In genomic region chr1:223508819-223509218, GRCh38 we compare ENCODE assay signal across 24 cellular contexts.
"Had no signal": no experiment of that assay in that cellular context is flagged by ENCODE, and none has a peak within 500 bp of the region (broad histone marks: within the 10 kb centered on the region; RNA-seq: fewer than 3 reads in every experiment).

No MANE protein-coding gene starts in this region.

- H3K27me3 Mint-ChIP-seq: naive thymus-derived CD4-positive, alpha-beta T cell; stimulated activated naive CD8-positive, alpha-beta T cell treated with anti-CD3 and anti-CD28 coated beads, Interleukin-15, Interleukin-2, amounts not matched to agents 100 ng/mL and 50 ng/mL, for 24 hours; type B pancreatic cell had no signal

- H3K4me3 Mint-ChIP-seq: immature natural killer cell; naive thymus-derived CD4-positive, alpha-beta T cell; natural killer cell treated with Interleukin-12 subunit alpha and Interleukin-12 subunit beta and Interleukin-15 and Interleukin-18, amount 100 ng/mL, for 72 hours; stimulated activated naive CD8-positive, alpha-beta T cell treated with anti-CD3 and anti-CD28 coated beads, Interleukin-15, Interleukin-2, amounts not matched to agents 100 ng/mL and 50 ng/mL, for 24 hours; type B pancreatic cell had no signal

- DNase-seq: hypothalamus; immature natural killer cell; islet precursor cell; left ventricle myocardium inferior; midbrain; mucosa of descending colon; naive thymus-derived CD4-positive, alpha-beta T cell; nucleus accumbens; pancreas; retina; right cardiac atrium; stimulated activated CD4-positive, alpha-beta T cell treated with anti-CD3 and anti-CD28 coated beads, Interleukin-12 subunit alpha, Interleukin-12 subunit beta, amount 100 ng/mL, for 4 hours; stimulated activated CD4-positive, alpha-beta T cell treated with anti-CD3 and anti-CD28 coated beads, Interleukin-15, amount 100 ng/mL, for 24 hours; stimulated activated CD4-positive, alpha-beta T cell treated with anti-CD3 and anti-CD28 coated beads, Interleukin-2, amount 100 ng/mL, for 24 hours; stimulated activated CD4-positive, alpha-beta T cell treated with anti-CD3 and anti-CD28 coated beads, Interleukin-4, amount 100 ng/mL, for 1 hour; stimulated activated naive CD4-positive, alpha-beta T cell; uterus had no signal

- H3K4me3 ChIP-seq: left ventricle myocardium inferior, lung, mucosa of descending colon, pancreas, prostate gland, skin epidermis, tibial nerve, uterus had no signal

- H3K4me1 ChIP-seq: left ventricle myocardium inferior, pancreas, prostate gland, tibial nerve, uterus had no signal

- H3K36me3 ChIP-seq: left ventricle myocardium inferior, pancreas, prostate gland, tibial nerve, uterus had no signal

- H3K36me3 Mint-ChIP-seq: immature natural killer cell; natural killer cell treated with Interleukin-12 subunit alpha and Interleukin-12 subunit beta and Interleukin-15 and Interleukin-18, amount 100 ng/mL, for 72 hours; type B pancreatic cell had no signal

- H3K9me3 Mint-ChIP-seq: immature natural killer cell; natural killer cell treated with Interleukin-12 subunit alpha and Interleukin-12 subunit beta and Interleukin-15 and Interleukin-18, amount 100 ng/mL, for 72 hours; type B pancreatic cell had no signal

- H3K27ac Mint-ChIP-seq: immature natural killer cell; natural killer cell treated with Interleukin-12 subunit alpha and Interleukin-12 subunit beta and Interleukin-15 and Interleukin-18, amount 100 ng/mL, for 72 hours; stimulated activated naive CD8-positive, alpha-beta T cell treated with anti-CD3 and anti-CD28 coated beads, Interleukin-15, Interleukin-2, amounts not matched to agents 100 ng/mL and 50 ng/mL, for 24 hours; type B pancreatic cell had no signal

- H3K9me3 ChIP-seq: mucosa of descending colon, pancreas, prostate gland, uterus had no signal

- H3K27ac ChIP-seq: left ventricle myocardium inferior, pancreas, prostate gland, skin epidermis, tibial nerve, uterus had no signal

- H3K27me3 ChIP-seq: pancreas, tibial nerve, uterus had no signal
